Comparison of ENCODE assay signal across 28 cellular contexts in genomic region chr5:176507911-176508310, GRCh38. TPM values are rescaled to one million over a fixed set of nuclear protein-coding genes. Genes with fewer than 3 reads are reported as not detected.
"Had no signal": no experiment of that assay in that cellular context is flagged by ENCODE, and none has a peak within 500 bp of the region (broad histone marks: within the 10 kb centered on the region; RNA-seq: fewer than 3 reads in every experiment).

No MANE protein-coding gene starts in this region.

- ATAC-seq: activated CD8-positive, alpha-beta memory T cell treated with anti-CD3 and anti-CD28 coated beads, Interleukin-2, amount 10 ng/mL, durations not matched to agents 7 days and 5 days; esophagus mucosa; left colon; stimulated activated memory B cell treated with anti-CD40 and anti-IgM and Interleukin-4, amounts not matched to agents 10 μg/mL and 1 μg/mL and 100 μg/mL, for 72 hours; stimulated activated naive CD8-positive, alpha-beta T cell treated with anti-CD3 and anti-CD28 coated beads, Interleukin-15, amount 100 ng/mL, for 72 hours had no signal

- H3K27me3 ChIP-seq: neutrophil, sigmoid colon, thyroid gland, upper lobe of left lung, vagina had no signal

- H3K27me3 Mint-ChIP-seq: activated CD4-positive, alpha-beta memory T cell treated with anti-CD3 and anti-CD28 coated beads, Interleukin-2, amount 10 ng/mL, durations not matched to agents 7 days and 5 days; activated CD4-positive, alpha-beta T cell treated with anti-CD3 and anti-CD28 coated beads, Interleukin-2, amount 10 ng/mL, durations not matched to agents 7 days and 5 days; activated CD8-positive, alpha-beta memory T cell treated with anti-CD3 and anti-CD28 coated beads, Interleukin-2, amount 10 ng/mL, durations not matched to agents 7 days and 5 days; dendritic cell treated with granulocyte-macrophage colony-stimulating factor and Interleukin-4, amounts not matched to agents 40 ng/mL and 50 ng/mL, for 4 days; stimulated activated memory B cell treated with anti-CD40 and anti-IgM and Interleukin-4, amounts not matched to agents 10 μg/mL and 1 μg/mL and 100 μg/mL, for 72 hours; stimulated activated naive CD8-positive, alpha-beta T cell treated with anti-CD3 and anti-CD28 coated beads, Interleukin-15, amount 100 ng/mL, for 72 hours had no signal

- H3K4me3 ChIP-seq: sigmoid colon, smooth muscle cell, thyroid gland, upper lobe of left lung, vagina had no signal

- H3K4me3 Mint-ChIP-seq: activated CD4-positive, alpha-beta memory T cell treated with anti-CD3 and anti-CD28 coated beads, Interleukin-2, amount 10 ng/mL, durations not matched to agents 7 days and 5 days; activated CD4-positive, alpha-beta T cell treated with anti-CD3 and anti-CD28 coated beads, Interleukin-2, amount 10 ng/mL, durations not matched to agents 7 days and 5 days; activated CD8-positive, alpha-beta memory T cell treated with anti-CD3 and anti-CD28 coated beads, Interleukin-2, amount 10 ng/mL, durations not matched to agents 7 days and 5 days; dendritic cell treated with granulocyte-macrophage colony-stimulating factor and Interleukin-4, amounts not matched to agents 40 ng/mL and 50 ng/mL, for 4 days; endodermal cell; nephron; stimulated activated memory B cell treated with anti-CD40 and anti-IgM and Interleukin-4, amounts not matched to agents 10 μg/mL and 1 μg/mL and 100 μg/mL, for 72 hours; stimulated activated naive CD8-positive, alpha-beta T cell treated with anti-CD3 and anti-CD28 coated beads, Interleukin-15, amount 100 ng/mL, for 72 hours had no signal

- H3K4me1 Mint-ChIP-seq: endodermal cell; nephron; stimulated activated memory B cell treated with anti-CD40 and anti-IgM and Interleukin-4, amounts not matched to agents 10 μg/mL and 1 μg/mL and 100 μg/mL, for 72 hours; stimulated activated naive CD8-positive, alpha-beta T cell treated with anti-CD3 and anti-CD28 coated beads, Interleukin-15, amount 100 ng/mL, for 72 hours had no signal

- H3K4me1 ChIP-seq: sigmoid colon, thyroid gland, upper lobe of left lung, vagina had no signal

- DNase-seq: activated CD4-positive, alpha-beta memory T cell treated with anti-CD3 and anti-CD28 coated beads, Interleukin-2, amount 10 ng/mL, durations not matched to agents 7 days and 5 days; activated CD4-positive, alpha-beta T cell treated with anti-CD3 and anti-CD28 coated beads for 1 hour; activated CD4-positive, alpha-beta T cell treated with anti-CD3 and anti-CD28 coated beads, Interleukin-2, amount 10 ng/mL, durations not matched to agents 7 days and 5 days; activated CD8-positive, alpha-beta memory T cell treated with anti-CD3 and anti-CD28 coated beads, Interleukin-2, amount 10 ng/mL, durations not matched to agents 7 days and 5 days; activated gamma-delta T cell; activated T-cell treated with anti-CD3 and anti-CD28 coated beads, Interleukin-2, amount 50 U/mL, for 48 hours; amygdala; central memory CD4-positive, alpha-beta T cell; endodermal cell; hippocampal formation; left colon; sigmoid colon; stimulated activated CD4-positive, alpha-beta T cell treated with anti-CD3 and anti-CD28 coated beads, Interleukin-1b, Interleukin-23, amount 100 ng/mL, for 48 hours; stimulated activated CD4-positive, alpha-beta T cell treated with anti-CD3 and anti-CD28 coated beads, Interleukin-4, amount 100 ng/mL, for 4 hours; stimulated activated CD8-positive, alpha-beta memory T cell treated with anti-CD3 and anti-CD28 coated beads, Interleukin-4, amount 100 ng/mL, for 48 hours; stimulated activated naive CD8-positive, alpha-beta T cell treated with anti-CD3 and anti-CD28 coated beads, Interleukin-15, amount 100 ng/mL, for 72 hours; T-helper 1 cell; thyroid gland; upper lobe of left lung had no signal

- H3K9me3 Mint-ChIP-seq: activated CD4-positive, alpha-beta memory T cell treated with anti-CD3 and anti-CD28 coated beads, Interleukin-2, amount 10 ng/mL, durations not matched to agents 7 days and 5 days; activated CD4-positive, alpha-beta T cell treated with anti-CD3 and anti-CD28 coated beads, Interleukin-2, amount 10 ng/mL, durations not matched to agents 7 days and 5 days; dendritic cell treated with granulocyte-macrophage colony-stimulating factor and Interleukin-4, amounts not matched to agents 40 ng/mL and 50 ng/mL, for 4 days; endodermal cell; nephron; stimulated activated memory B cell treated with anti-CD40 and anti-IgM and Interleukin-4, amounts not matched to agents 10 μg/mL and 1 μg/mL and 100 μg/mL, for 72 hours; stimulated activated naive CD8-positive, alpha-beta T cell treated with anti-CD3 and anti-CD28 coated beads, Interleukin-15, amount 100 ng/mL, for 72 hours had no signal

- H3K27ac Mint-ChIP-seq: activated CD4-positive, alpha-beta T cell treated with anti-CD3 and anti-CD28 coated beads, Interleukin-2, amount 10 ng/mL, durations not matched to agents 7 days and 5 days; activated CD8-positive, alpha-beta memory T cell treated with anti-CD3 and anti-CD28 coated beads, Interleukin-2, amount 10 ng/mL, durations not matched to agents 7 days and 5 days; dendritic cell treated with granulocyte-macrophage colony-stimulating factor and Interleukin-4, amounts not matched to agents 40 ng/mL and 50 ng/mL, for 4 days; endodermal cell; nephron; stimulated activated naive CD8-positive, alpha-beta T cell treated with anti-CD3 and anti-CD28 coated beads, Interleukin-15, amount 100 ng/mL, for 72 hours had no signal

- H3K9me3 ChIP-seq: neutrophil, sigmoid colon, thyroid gland, upper lobe of left lung, vagina had no signal

- H3K27ac ChIP-seq: sigmoid colon, thyroid gland, upper lobe of left lung, vagina had no signal

RNA-seq across cellular contexts. Expression of gene CDHR2, which starts 41.2 kb away (rescaled TPM):
- total RNA-seq: esophagus mucosa, renal cortical epithelial cell, vagina had no signal
- polyA plus RNA-seq: keratinocyte, smooth muscle cell had no signal
